10 cellular contexts compared by ENCODE assay signal in genomic region chr11:65871811-65872548, GRCh38. TPM values are rescaled to one million over a fixed set of nuclear protein-coding genes. Genes with fewer than 3 reads are reported as not detected.
A peak's percentile ranks its signal among the peaks of the same experiment; 100 is the strongest.
DNase-seq lines count a peak whose midpoint lies in the region; ATAC-seq and TF ChIP-seq lines count a peak whose summit lies in the region.
"Had no signal": no experiment of that assay in that cellular context is flagged by ENCODE, and none has a peak within 500 bp of the region (broad histone marks: within the 10 kb centered on the region; RNA-seq: fewer than 3 reads in every experiment).

No MANE protein-coding gene starts in this region.

- no peak for TF ChIP-seq POLR2A in uterus (IDR thresholded peaks at IDR 0.05)

- no peak for TF ChIP-seq CTCF in uterus (IDR thresholded peaks at IDR 0.05)

- H3K27me3 Mint-ChIP-seq in activated naive CD8-positive, alpha-beta T cell = no peaks in the 10 kb centered on the region
- no peaks in the 10 kb centered on the region for H3K27me3 Mint-ChIP-seq in activated naive CD8-positive, alpha-beta T cell treated with anti-CD3 and anti-CD28 coated beads, Interleukin-2, amount 50 U/mL, for 24 hours

- H3K9ac ChIP-seq in mucosa of rectum (ENCODE audit: low read depth in 1 of 2, low read length in 2 of 2) = peak overlapping the region; percentile 31 to 32
- H3K9ac ChIP-seq: KMS-11 had no signal

- H3K27ac ChIP-seq in ectodermal cell (ENCODE audit: insufficient read depth, low read depth, low read length, poor library complexity, severe bottlenecking) (no peak overlapping the region), mucosa of rectum (ENCODE audit: low read depth in 2 of 2, low read length in 2 of 2) (peak overlapping the region; percentile 48 to 77), uterus (peak overlapping the region; percentile 84 to 96)
- H3K27ac ChIP-seq: KMS-11 had no signal

- H3K36me3 ChIP-seq in ectodermal cell (ENCODE audit: control insufficient read depth, insufficient read depth, low read length) = no peaks in the 10 kb centered on the region
- H3K36me3 ChIP-seq in mucosa of rectum (ENCODE audit: control insufficient read depth in 2 of 2, insufficient read depth in 2 of 2, low read length in 2 of 2) = no peaks in the 10 kb centered on the region
- H3K36me3 ChIP-seq in uterus = no peaks in the 10 kb centered on the region

- H3K27ac Mint-ChIP-seq in activated naive CD8-positive, alpha-beta T cell = peak overlapping the region; percentile 46
- H3K27ac Mint-ChIP-seq in activated naive CD8-positive, alpha-beta T cell treated with anti-CD3 and anti-CD28 coated beads, Interleukin-2, amount 50 U/mL, for 24 hours = no peak overlapping the region

- H3K4me3 ChIP-seq in ectodermal cell (ENCODE audit: insufficient read depth, low read depth, low read length) = peak overlapping the region; percentile 44
- H3K4me3 ChIP-seq in mucosa of rectum (ENCODE audit: low read length in 2 of 2) = peak overlapping the region; percentile 24 to 56
- H3K4me3 ChIP-seq in uterus = peak overlapping the region; percentile 46 to 73

- WGBS in ectodermal cell, 2 experiments = 36 to 39% methylated on average over 26 of the region's 26 CpGs

- no peaks in the 10 kb centered on the region for H3K36me3 Mint-ChIP-seq in activated naive CD8-positive, alpha-beta T cell
- H3K36me3 Mint-ChIP-seq in activated naive CD8-positive, alpha-beta T cell treated with anti-CD3 and anti-CD28 coated beads, Interleukin-2, amount 50 U/mL, for 24 hours (ENCODE audit: low read depth) = peaks cover 2% of the 10 kb centered on the region

- H3K9me3 ChIP-seq in ectodermal cell (ENCODE audit: control insufficient read depth, low read length) (no peaks in the 10 kb centered on the region), mucosa of rectum (ENCODE audit: control insufficient read depth in 2 of 2, low read length in 2 of 2) (no peaks in the 10 kb centered on the region), uterus (no peaks in the 10 kb centered on the region)

- no peak for ATAC-seq in activated naive CD8-positive, alpha-beta T cell treated with anti-CD3 and anti-CD28 coated beads, Interleukin-2, amount 50 U/mL, for 24 hours
- ATAC-seq in HG03196 (IDR thresholded peaks at IDR 0.05; ENCODE audit: unreplicated experiment) (no peak), GM19351 (IDR thresholded peaks at IDR 0.05; ENCODE audit: unreplicated experiment) (no peak)

- H3K4me1 Mint-ChIP-seq in activated naive CD8-positive, alpha-beta T cell (ENCODE audit: low read depth) = peaks cover 41% of the 10 kb centered on the region
- peaks cover 31% of the 10 kb centered on the region for H3K4me1 Mint-ChIP-seq in activated naive CD8-positive, alpha-beta T cell treated with anti-CD3 and anti-CD28 coated beads, Interleukin-2, amount 50 U/mL, for 24 hours

- no peak for DNase-seq in activated naive CD8-positive, alpha-beta T cell treated with anti-CD3 and anti-CD28 coated beads, Interleukin-2, amount 50 U/mL, for 24 hours
- DNase-seq in uterus = peak in 1 of 2 donors; percentile 48
- DNase-seq in OCI-M1 (lab: John Stamatoyannopoulos, UW) = no peak
- DNase-seq: stimulated activated naive CD4-positive, alpha-beta T cell had no signal

- no peaks in the 10 kb centered on the region for H3K9me3 Mint-ChIP-seq in activated naive CD8-positive, alpha-beta T cell (ENCODE audit: low read depth)
- no peaks in the 10 kb centered on the region for H3K9me3 Mint-ChIP-seq in activated naive CD8-positive, alpha-beta T cell treated with anti-CD3 and anti-CD28 coated beads, Interleukin-2, amount 50 U/mL, for 24 hours

- H3K4me3 Mint-ChIP-seq in activated naive CD8-positive, alpha-beta T cell = peak overlapping the region; percentile 35
- H3K4me3 Mint-ChIP-seq in activated naive CD8-positive, alpha-beta T cell treated with anti-CD3 and anti-CD28 coated beads, Interleukin-2, amount 50 U/mL, for 24 hours = no peak overlapping the region

- H3K27me3 ChIP-seq in ectodermal cell (ENCODE audit: control insufficient read depth, insufficient read depth, low read length, poor library complexity, severe bottlenecking) (peaks cover 19% of the 10 kb centered on the region), mucosa of rectum (ENCODE audit: control insufficient read depth in 2 of 2, insufficient read depth in 2 of 2, low read length in 2 of 2) (no peaks in the 10 kb centered on the region), uterus (no peaks in the 10 kb centered on the region)

- intact Hi-C loops in uterus (cut with DNase I; ENCODE audit: low total_unique reads) = no loop called here

- peaks cover 4% of the 10 kb centered on the region for H3K4me1 ChIP-seq in ectodermal cell (ENCODE audit: control insufficient read depth, insufficient read depth, low read length)
- H3K4me1 ChIP-seq in mucosa of rectum (ENCODE audit: control insufficient read depth in 2 of 2, insufficient read depth in 2 of 2, low read length in 2 of 2) = peaks cover 13 to 16% of the 10 kb centered on the region in 2 donors
- H3K4me1 ChIP-seq in uterus = peaks cover 0 to 8% of the 10 kb centered on the region in 2 donors

RNA-seq across cellular contexts. Expression of gene EFEMP2, which starts 0.6 kb away (rescaled TPM):
- 25.8 TPM for polyA plus RNA-seq in ectodermal cell (2013, experiment 1 of 4)
- polyA plus RNA-seq in ectodermal cell (2013, experiment 2 of 4) = 26.8 TPM
- 26.6 TPM for polyA plus RNA-seq in ectodermal cell (2013, experiment 3 of 4)
- 32.7 TPM for polyA plus RNA-seq in ectodermal cell (2013, experiment 4 of 4)
- total RNA-seq in uterus = 100 to 1,000 TPM in 1 of 4 donors, 10 to 100 TPM in 3; 56.1 to 165 (median 87.3) TPM

RNA-seq across cellular contexts. Expression of gene CTSW, which starts 7.7 kb away (rescaled TPM):
- polyA plus RNA-seq in ectodermal cell (2013, experiment 1 of 4) = not detected
- polyA plus RNA-seq in ectodermal cell (2013, experiment 2 of 4) = not detected
- polyA plus RNA-seq in ectodermal cell (2013, experiment 3 of 4) = not detected
- not detected for polyA plus RNA-seq in ectodermal cell (2013, experiment 4 of 4)
- total RNA-seq in uterus = 1 to 10 TPM in 1 of 4 donors, under 1 TPM in 1, not detected in 2; 0.62 to 3.6 TPM

RNA-seq across cellular contexts. Expression of gene MUS81, which starts 11.7 kb away (rescaled TPM):
- 47.9 TPM for polyA plus RNA-seq in ectodermal cell (2013, experiment 1 of 4)
- polyA plus RNA-seq in ectodermal cell (2013, experiment 2 of 4) = 47.7 TPM
- 49.9 TPM for polyA plus RNA-seq in ectodermal cell (2013, experiment 3 of 4)
- polyA plus RNA-seq in ectodermal cell (2013, experiment 4 of 4) = 58.3 TPM
- total RNA-seq in uterus = 100 to 1,000 TPM in 1 of 4 donors, 10 to 100 TPM in 3; 28.8 to 108 (median 75.0) TPM

RNA-seq across cellular contexts. Expression of gene CFL1, which starts 14.0 kb away (rescaled TPM):
- 1,193 TPM for polyA plus RNA-seq in ectodermal cell (2013, experiment 1 of 4)
- polyA plus RNA-seq in ectodermal cell (2013, experiment 2 of 4) = 1,076 TPM
- polyA plus RNA-seq in ectodermal cell (2013, experiment 3 of 4) = 793 TPM
- polyA plus RNA-seq in ectodermal cell (2013, experiment 4 of 4) = 912 TPM
- 100 to 1,000 TPM; 227 to 514 (median 399) TPM for total RNA-seq in uterus

RNA-seq across cellular contexts. Expression of gene FIBP, which starts 16.3 kb away (rescaled TPM):
- 107 TPM for polyA plus RNA-seq in ectodermal cell (2013, experiment 1 of 4)
- polyA plus RNA-seq in ectodermal cell (2013, experiment 2 of 4) = 95.8 TPM
- 94.3 TPM for polyA plus RNA-seq in ectodermal cell (2013, experiment 3 of 4)
- polyA plus RNA-seq in ectodermal cell (2013, experiment 4 of 4) = 86.5 TPM
- 100 to 1,000 TPM in 1 of 4 donors, 10 to 100 TPM in 3; 39.7 to 239 (median 52.2) TPM for total RNA-seq in uterus
